Comparison of ENCODE assay signal across 9 cellular contexts in genomic region chr11:86938900-86939880, GRCh38. TPM values are rescaled to one million over a fixed set of nuclear protein-coding genes. Genes with fewer than 3 reads are reported as not detected.
DNase-seq lines count a peak whose midpoint lies in the region; ATAC-seq and TF ChIP-seq lines count a peak whose summit lies in the region.
"Had no signal": no experiment of that assay in that cellular context is flagged by ENCODE, and none has a peak within 500 bp of the region (broad histone marks: within the 10 kb centered on the region; RNA-seq: fewer than 3 reads in every experiment).

No MANE protein-coding gene starts in this region.

- in situ Hi-C loops in KBM-7 (cut with MboI; ENCODE audit: low pct_unique_long_range_greater_than_20kb, low sequenced_read_pairs): loop anchor here (25.0 kb wide), 1 partner anchor 348 kb away; no protein-coding TSS in a partner anchor

- H3K4me3 ChIP-seq in BJ (ENCODE audit: low read depth, low read length): no peak overlapping the region
- no peak overlapping the region for H3K4me3 ChIP-seq in epithelial cell of esophagus (ENCODE audit: low read length)
- H3K4me3 ChIP-seq in neutrophil (ENCODE audit: low read depth in 1 of 2, low read length in 1 of 2): no peak overlapping the region

- CTCF ChIA-PET in BJ (lab: Yijun Ruan, JAX): interaction anchor here (0.6 to 3.7 kb wide), 25 partner anchors 8 to 1471 kb away, joined by 3 to 17 read pairs (median 4); partner anchors contain the start of genes FZD4 and TMEM135
- CTCF ChIA-PET in RWPE1 (lab: Yijun Ruan, JAX): interaction anchor here (0.5 to 1.3 kb wide), 21 partner anchors 8 to 1167 kb away, joined by 3 to 8 read pairs (median 3); partner anchors contain the start of gene FZD4

- TF ChIP-seq CTCF in BJ (IDR thresholded peaks at IDR 0.05; ENCODE audit: insufficient read depth, low read depth, low read length): peak; percentile 65
- TF ChIP-seq CTCF in RWPE1 (conservative IDR thresholded peaks at IDR 0.05; ENCODE audit: low read depth): peak; percentile 30
- peak; percentile 60 for TF ChIP-seq CTCF in epithelial cell of esophagus (IDR thresholded peaks at IDR 0.05; ENCODE audit: insufficient read depth, low read depth, low read length, missing control alignments)
- peak; percentile 16 for TF ChIP-seq CTCF in neutrophil (IDR thresholded peaks at IDR 0.05)

- DNase-seq in BJ (ENCODE audit: low read depth): no peak
- peak; percentile 68 for DNase-seq in KBM-7
- peak; percentile 24 for DNase-seq in RWPE1 (ENCODE audit: low spot score)
- DNase-seq in epithelial cell of esophagus (ENCODE audit: low read depth): peak; percentile 57
- DNase-seq in activated naive CD4-positive, alpha-beta T cell treated with Interleukin-2 at 50 U/mL for 16 hours: no peak
- no peak for DNase-seq in activated naive CD4-positive, alpha-beta T cell treated with anti-CD3 and anti-CD28 coated beads, Interleukin-2, amount 50 U/mL, for 16 hours

- H3K36me3 ChIP-seq in BJ (ENCODE audit: control insufficient read depth, insufficient read depth, low read length): no peaks in the 10 kb centered on the region
- H3K36me3 ChIP-seq in neutrophil: no peaks in the 10 kb centered on the region

- H3K27me3 ChIP-seq in BJ (ENCODE audit: control insufficient read depth, insufficient read depth, low read length) (no peaks in the 10 kb centered on the region), neutrophil (no peaks in the 10 kb centered on the region)

- POLR2A ChIA-PET in BJ (lab: Charles Lee): interaction anchor here (0.6 kb wide), 1 partner anchor 9 kb away, joined by 3 read pairs; no protein-coding TSS in a partner anchor
- POLR2A ChIA-PET in RWPE1 (lab: Yijun Ruan, JAX; ENCODE audit: low non-redundant PET): no interaction called here

- peak; percentile 76 for ATAC-seq in GM18868 (IDR thresholded peaks at IDR 0.05; ENCODE audit: unreplicated experiment)

- no peaks in the 10 kb centered on the region for H3K9me3 ChIP-seq in neutrophil

- H3K4me1 ChIP-seq in neutrophil (ENCODE audit: control insufficient read depth in 1 of 2, insufficient read depth in 1 of 2, low read depth in 1 of 2, low read length in 1 of 2): peaks cover 6 to 12% of the 10 kb centered on the region in 2 experiments

- H3K27ac ChIP-seq in RWPE1: no peak overlapping the region
- H3K27ac ChIP-seq in neutrophil: no peak overlapping the region

RNA-seq across cellular contexts. Expression of gene FZD4, which starts 16.0 kb away (rescaled TPM):
- 12.4 and 19.5 TPM in 2 replicates for polyA plus RNA-seq in BJ (2011; rRNA removed)
- 17.3 and 26.7 TPM in 2 replicates for polyA minus RNA-seq in BJ (2011; rRNA and poly(A)+ RNA removed)
- polyA plus RNA-seq: IgD-negative memory B cell had no signal

Comparison
In these comparisons a context has a peak if more than half of its experiments do, and no peak if none do; other contexts are left out.
1. DNase-seq: peak in KBM-7 (single experiment), RWPE1 (single experiment) and epithelial cell of esophagus (single experiment); none in BJ (single experiment), activated naive CD4-positive, alpha-beta T cell treated with Interleukin-2 at 50 U/mL for 16 hours (single experiment) and activated naive CD4-positive, alpha-beta T cell treated with anti-CD3 and anti-CD28 coated beads, Interleukin-2, amount 50 U/mL, for 16 hours (single experiment).
2. Peak in every context shown above with its lines, with median percentiles within 50 percentile points of each other: CTCF ChIP-seq.